Comparison of ENCODE assay signal across 7 cellular contexts in the genomic region with DNA sequence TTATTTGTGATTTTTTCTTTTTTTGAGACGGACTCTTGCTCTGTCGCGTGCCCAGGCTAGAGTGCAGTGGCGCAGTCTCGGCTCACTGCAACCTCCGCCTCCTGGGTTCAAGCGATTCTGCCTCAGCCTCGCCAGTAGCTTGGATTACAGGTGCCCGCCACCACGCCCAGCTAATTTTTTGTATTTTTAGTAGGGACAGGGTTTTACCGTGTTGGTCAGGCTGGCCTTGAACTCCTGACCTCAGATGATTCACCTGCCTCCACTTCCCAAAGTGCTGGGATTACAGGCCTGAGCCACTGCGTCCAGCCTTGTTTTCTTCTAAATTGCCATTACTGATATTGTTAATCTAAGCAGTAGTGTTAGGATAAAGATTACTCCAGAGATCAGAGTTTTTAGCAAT. TPM values are rescaled to one million over a fixed set of nuclear protein-coding genes. Genes with fewer than 3 reads are reported as not detected.
A peak's percentile ranks its signal among the peaks of the same experiment; 100 is the strongest.
DNase-seq lines count a peak whose midpoint lies in the region; ATAC-seq and TF ChIP-seq lines count a peak whose summit lies in the region.
"Not testable (repeated sequence)": the region's sequence is repeated elsewhere in the genome, so short reads cannot be mapped to it uniquely, and the experiment has no call there.

No MANE protein-coding gene starts in this region.

- H3K36me3 ChIP-seq in GM23248 (ENCODE audit: low read depth); left ventricle myocardium inferior; naive thymus-derived CD4-positive, alpha-beta T cell (ENCODE audit: control insufficient read depth in 2 of 3, insufficient read depth in 3 of 3, low read length in 3 of 3); skeletal muscle tissue (ENCODE audit: control insufficient read depth in 3 of 3, insufficient read depth in 3 of 3, low read length in 3 of 3): not testable (repeated sequence)
- peaks cover 17% of the 10 kb centered on the region for H3K36me3 ChIP-seq in Panc1 (ENCODE audit: control insufficient read depth, insufficient read depth, low read length)

- DNase-seq in GM23248; Panc1 (ENCODE audit: low read depth, low spot score); activated T-helper 2 cell treated with anti-CD3 and anti-CD28 coated beads, Interferon-gamma antibody, Interleukin-2, Interleukin-4, amounts not matched to agents 10 μg/mL and 5 μg/mL and 100 μg/mL, durations not matched to agents 14 hours and 24 hours and 36 hours (ENCODE audit: low spot score); left ventricle myocardium inferior; naive thymus-derived CD4-positive, alpha-beta T cell: not testable (repeated sequence)
- peak; percentile 25 for DNase-seq in dermis blood vessel endothelial cell

- peaks cover 14% of the 10 kb centered on the region for H3F3A ChIP-seq in GM23248 (ENCODE audit: insufficient read depth)

- not testable (repeated sequence) for H3K9me3 Mint-ChIP-seq in activated T-helper 2 cell treated with anti-CD3 and anti-CD28 coated beads, Interferon-gamma antibody, Interleukin-2, Interleukin-4, amounts not matched to agents 10 μg/mL and 5 μg/mL and 100 μg/mL, durations not matched to agents 14 hours and 24 hours and 36 hours; naive thymus-derived CD4-positive, alpha-beta T cell

- H3K4me2 ChIP-seq in GM23248 (ENCODE audit: unreplicated experiment), result peak overlapping the region; percentile 96

- H3K27me3 Mint-ChIP-seq in activated T-helper 2 cell treated with anti-CD3 and anti-CD28 coated beads, Interferon-gamma antibody, Interleukin-2, Interleukin-4, amounts not matched to agents 10 μg/mL and 5 μg/mL and 100 μg/mL, durations not matched to agents 14 hours and 24 hours and 36 hours (ENCODE audit: low read depth); naive thymus-derived CD4-positive, alpha-beta T cell: not testable (repeated sequence)

- not testable (repeated sequence) for H3K9me2 ChIP-seq in GM23248 (ENCODE audit: insufficient read depth)

- intact Hi-C loops in Panc1 (cut with micrococcal nuclease; ENCODE audit: unreplicated experiment); left ventricle myocardium inferior (cut with micrococcal nuclease): not testable (repeated sequence)
- intact Hi-C loops in activated T-helper 2 cell treated with anti-CD3 and anti-CD28 coated beads, Interferon-gamma antibody, Interleukin-2, Interleukin-4, amounts not matched to agents 10 μg/mL and 5 μg/mL and 100 μg/mL, durations not matched to agents 14 hours and 24 hours and 36 hours (cut with micrococcal nuclease), result loop anchor here (5.0 kb wide), 1 partner anchor 1181 kb away; no protein-coding TSS in a partner anchor
- intact Hi-C loops in naive thymus-derived CD4-positive, alpha-beta T cell (cut with micrococcal nuclease), result loop anchor here (5.0 to 10.0 kb wide), 4 partner anchors 1023 to 1857 kb away; a partner anchor contains a TSS

- H3K27ac Mint-ChIP-seq in activated T-helper 2 cell treated with anti-CD3 and anti-CD28 coated beads, Interferon-gamma antibody, Interleukin-2, Interleukin-4, amounts not matched to agents 10 μg/mL and 5 μg/mL and 100 μg/mL, durations not matched to agents 14 hours and 24 hours and 36 hours, result peak overlapping the region; percentile 7
- H3K27ac Mint-ChIP-seq in naive thymus-derived CD4-positive, alpha-beta T cell, result peak overlapping the region; percentile 67 to 98 (median 84)

- peaks cover 50% of the 10 kb centered on the region for H3K4me1 Mint-ChIP-seq in activated T-helper 2 cell treated with anti-CD3 and anti-CD28 coated beads, Interferon-gamma antibody, Interleukin-2, Interleukin-4, amounts not matched to agents 10 μg/mL and 5 μg/mL and 100 μg/mL, durations not matched to agents 14 hours and 24 hours and 36 hours (ENCODE audit: low read depth)
- peaks cover 41 to 67% (median 57%) of the 10 kb centered on the region in 7 donors for H3K4me1 Mint-ChIP-seq in naive thymus-derived CD4-positive, alpha-beta T cell

- not testable (repeated sequence) for H2AFZ ChIP-seq in GM23248

- H3K4me1 ChIP-seq in GM23248 (ENCODE audit: insufficient read depth), result peaks cover 37% of the 10 kb centered on the region
- H3K4me1 ChIP-seq in Panc1 (ENCODE audit: control insufficient read depth, insufficient read depth, low read length), result not testable (repeated sequence)
- peaks cover 94% of the 10 kb centered on the region for H3K4me1 ChIP-seq in left ventricle myocardium inferior
- H3K4me1 ChIP-seq in naive thymus-derived CD4-positive, alpha-beta T cell (ENCODE audit: control insufficient read depth in 2 of 2, insufficient read depth in 2 of 2, low read length in 2 of 2), result peaks cover 21 to 28% of the 10 kb centered on the region in 2 donors
- peaks cover 17 to 39% (median 21%) of the 10 kb centered on the region in 3 donors for H3K4me1 ChIP-seq in skeletal muscle tissue (ENCODE audit: control insufficient read depth in 3 of 3, insufficient read depth in 3 of 3, low read length in 3 of 3)

- 79 to 82% methylated on average over 12 of the region's 12 CpGs for WGBS in GM23248 (ENCODE audit: low coverage in 1 of 2, low lambda C conversion rate in 2 of 2, missing lambda C conversion rate in 2 of 2), 2 experiments

- H3K4me3 ChIP-seq in GM23248 (peak overlapping the region; percentile 92), Panc1 (ENCODE audit: low read depth in 2 of 2, low read length in 2 of 2) (peak overlapping the region; percentile 98), left ventricle myocardium inferior (peak overlapping the region; percentile 87), skeletal muscle tissue (ENCODE audit: low read length in 3 of 3) (peak overlapping the region; percentile 53 to 96 (median 57))
- H3K4me3 ChIP-seq in naive thymus-derived CD4-positive, alpha-beta T cell (ENCODE audit: low read length), result peak overlapping the region; percentile 95

- peak overlapping the region; percentile 96 for H3K4me3 Mint-ChIP-seq in activated T-helper 2 cell treated with anti-CD3 and anti-CD28 coated beads, Interferon-gamma antibody, Interleukin-2, Interleukin-4, amounts not matched to agents 10 μg/mL and 5 μg/mL and 100 μg/mL, durations not matched to agents 14 hours and 24 hours and 36 hours (ENCODE audit: low read depth)
- peak overlapping the region; percentile 80 to 100 (median 97) for H3K4me3 Mint-ChIP-seq in naive thymus-derived CD4-positive, alpha-beta T cell

- TF ChIP-seq CTCF in Panc1 (IDR thresholded peaks at IDR 0.05); left ventricle myocardium inferior (IDR thresholded peaks at IDR 0.05; ENCODE audit: borderline replicate concordance): not testable (repeated sequence)

- POLR2A ChIA-PET in Panc1 (lab: Charles Lee); naive thymus-derived CD4-positive, alpha-beta T cell (lab: Charles Lee): not testable (repeated sequence)

- in situ Hi-C loops in GM23248 (cut with MboI); Panc1 (cut with HindIII; ENCODE audit: low pct_unique_long_range_greater_than_20kb, low sequenced_read_pairs): not testable (repeated sequence)

- peaks cover 68% of the 10 kb centered on the region for H3K36me3 Mint-ChIP-seq in activated T-helper 2 cell treated with anti-CD3 and anti-CD28 coated beads, Interferon-gamma antibody, Interleukin-2, Interleukin-4, amounts not matched to agents 10 μg/mL and 5 μg/mL and 100 μg/mL, durations not matched to agents 14 hours and 24 hours and 36 hours (ENCODE audit: low read depth)
- H3K36me3 Mint-ChIP-seq in naive thymus-derived CD4-positive, alpha-beta T cell, result peaks cover 8 to 55% (median 28%) of the 10 kb centered on the region in 5 donors

- not testable (repeated sequence) for BruUV-seq in Panc1 (replicated peaks; lab: Mats Ljungman, UMichigan)

- H4K20me1 ChIP-seq in GM23248 (ENCODE audit: insufficient read depth), result not testable (repeated sequence)

- peaks cover 93% of the 10 kb centered on the region for H3K79me2 ChIP-seq in GM23248 (ENCODE audit: insufficient read depth)

- CTCF ChIA-PET in Panc1 (lab: Charles Lee); naive thymus-derived CD4-positive, alpha-beta T cell (lab: Charles Lee): not testable (repeated sequence)

- H3K27ac ChIP-seq in GM23248 (peak overlapping the region; percentile 99), Panc1 (ENCODE audit: low read length) (peak overlapping the region; percentile 37; the same call in 1 of the 2 replicates), left ventricle myocardium inferior (replicated peaks) (peak overlapping the region; percentile 3)
- H3K27ac ChIP-seq in naive thymus-derived CD4-positive, alpha-beta T cell (ENCODE audit: low read depth, low read length), result peak overlapping the region; percentile 99
- H3K27ac ChIP-seq in skeletal muscle tissue (ENCODE audit: low read depth, low read length), result not testable (repeated sequence)

- ATAC-seq in Panc1; naive thymus-derived CD4-positive, alpha-beta T cell: not testable (repeated sequence)

- H3K27me3 ChIP-seq in GM23248 (replicated peaks; ENCODE audit: insufficient read depth); Panc1 (ENCODE audit: control insufficient read depth, insufficient read depth, low read length); left ventricle myocardium inferior (ENCODE audit: low read depth); naive thymus-derived CD4-positive, alpha-beta T cell (ENCODE audit: control insufficient read depth in 2 of 2, insufficient read depth in 2 of 2, low read length in 2 of 2); skeletal muscle tissue (ENCODE audit: control insufficient read depth in 3 of 3, insufficient read depth in 3 of 3, low read length in 3 of 3): not testable (repeated sequence)

- H3K9ac ChIP-seq in GM23248 (peak overlapping the region; percentile 100), skeletal muscle tissue (ENCODE audit: low read depth in 1 of 3, low read length in 3 of 3) (peak overlapping the region in 2 of 3 donors; percentile 15 to 51)

- not testable (repeated sequence) for H3K9me3 ChIP-seq in GM23248 (ENCODE audit: low read depth); Panc1 (ENCODE audit: control insufficient read depth, insufficient read depth, low read depth, low read length); left ventricle myocardium inferior (replicated peaks); naive thymus-derived CD4-positive, alpha-beta T cell (ENCODE audit: control insufficient read depth in 2 of 3, low read length in 3 of 3); skeletal muscle tissue (ENCODE audit: control insufficient read depth in 3 of 3, low read length in 3 of 3)

RNA-seq across cellular contexts. Expression of a gene that starts 4.4 kb away (rescaled TPM):
- 35.5 and 41.7 TPM in 2 replicates for total RNA-seq in GM23248 (2014; rRNA removed; shearing (Covaris generic))
- polyA plus RNA-seq in GM23248 (2016; fragmentation: Nextera tagmentation; extraction: Ambion mirVana), result 38.1 and 38.8 TPM in 2 replicates
- total RNA-seq in Panc1 (2021; ENCODE audit: unreplicated experiment), result 54.4 TPM
- polyA plus RNA-seq in Panc1 (2012; ENCODE audit: insufficient read length), result 23.9 TPM
- total RNA-seq in activated T-helper 2 cell treated with anti-CD3 and anti-CD28 coated beads, Interferon-gamma antibody, Interleukin-2, Interleukin-4, amounts not matched to agents 10 μg/mL and 5 μg/mL and 100 μg/mL, durations not matched to agents 14 hours and 24 hours and 36 hours, result 87.4 and 92.0 TPM in 2 replicates
- total RNA-seq in dermis blood vessel endothelial cell, result 78.0 and 86.4 TPM in 2 replicates
- total RNA-seq in left ventricle myocardium inferior, result 47.4 TPM
- 100 to 1,000 TPM in 4 of 5 experiments, 10 to 100 TPM in 1; 99.2 to 149 (median 116) TPM for total RNA-seq in naive thymus-derived CD4-positive, alpha-beta T cell
- 100 to 1,000 TPM in 1 of 2 donors, 10 to 100 TPM in 1; 97.1 to 112 TPM for polyA plus RNA-seq in naive thymus-derived CD4-positive, alpha-beta T cell
- 71.0 TPM for total RNA-seq in skeletal muscle tissue
